In the genomic region with DNA sequence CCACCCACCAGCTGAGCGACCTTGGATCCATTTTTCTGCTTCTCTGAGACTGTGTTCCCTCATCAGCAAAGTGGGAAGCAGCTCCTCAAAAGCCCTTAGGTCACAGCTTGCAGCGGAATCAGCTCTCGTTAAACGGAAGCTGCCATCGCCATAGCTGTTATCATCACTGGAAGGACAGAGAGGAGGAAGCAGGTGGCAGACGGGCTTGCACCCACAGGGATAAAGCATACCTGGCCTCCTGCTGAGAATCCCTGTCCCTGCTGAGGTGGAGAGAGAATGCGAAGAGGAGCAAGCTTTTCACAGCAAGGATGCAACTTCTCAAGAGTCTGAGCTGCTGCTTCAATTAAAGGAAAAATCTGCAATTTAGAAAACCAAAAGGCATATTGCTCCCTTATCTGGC, we compare ENCODE assay signal across 12 cellular contexts.
DNase-seq lines count a peak whose midpoint lies in the region; ATAC-seq and TF ChIP-seq lines count a peak whose summit lies in the region.
"Had no signal": no experiment of that assay in that cellular context is flagged by ENCODE, and none has a peak within 500 bp of the region (broad histone marks: within the 10 kb centered on the region; RNA-seq: fewer than 3 reads in every experiment).

No MANE protein-coding gene starts in this region.

- peak overlapping the region in 3 of 5 experiments; percentile 42 to 70 (median 55) for H3K27ac Mint-ChIP-seq in brain
- peak overlapping the region in 3 of 10 donors; percentile 43 to 52 (median 50) for H3K27ac Mint-ChIP-seq in naive thymus-derived CD8-positive, alpha-beta T cell
- H3K27ac Mint-ChIP-seq: activated naive CD4-positive, alpha-beta T cell treated with anti-CD3 and anti-CD28 coated beads, Interleukin-2, amount 50 U/mL, for 24 hours; CD4-positive, alpha-beta T cell had no signal

- no peak for ATAC-seq in GM21619 (IDR thresholded peaks at IDR 0.05; ENCODE audit: unreplicated experiment)
- no peak for ATAC-seq in naive thymus-derived CD8-positive, alpha-beta T cell
- no peak for ATAC-seq in GM21825 (IDR thresholded peaks at IDR 0.05; ENCODE audit: unreplicated experiment)

- no peak overlapping the region for H3K4me3 Mint-ChIP-seq in brain
- no peak overlapping the region for H3K4me3 Mint-ChIP-seq in naive thymus-derived CD8-positive, alpha-beta T cell
- H3K4me3 Mint-ChIP-seq: activated naive CD4-positive, alpha-beta T cell treated with anti-CD3 and anti-CD28 coated beads, Interleukin-2, amount 50 U/mL, for 24 hours; CD4-positive, alpha-beta T cell had no signal

- POLR2A ChIA-PET in naive thymus-derived CD8-positive, alpha-beta T cell (lab: Charles Lee) = no interaction called here

- no peak for TF ChIP-seq CTCF in brain (conservative IDR thresholded peaks at IDR 0.05)

- peak; percentile 42 for DNase-seq in CD1c-positive myeloid dendritic cell (ENCODE audit: extremely low spot score)
- peak; percentile 75 for DNase-seq in DMS153 (lab: John Stamatoyannopoulos, UW)
- peak; percentile 60 for DNase-seq in NCI-H510A treated with DMSO at 0.1 percent for 48 hours (lab: John Stamatoyannopoulos, UW)
- DNase-seq in naive thymus-derived CD8-positive, alpha-beta T cell = no peak
- DNase-seq: CD4-positive, alpha-beta T cell; cerebellar nuclear complex; foreskin fibroblast; NCI-H1694 had no signal

- H3K36me3 Mint-ChIP-seq in brain = peaks cover 55% of the 10 kb centered on the region
- H3K36me3 Mint-ChIP-seq in naive thymus-derived CD8-positive, alpha-beta T cell = peaks cover 0 to 57% (median 24%) of the 10 kb centered on the region in 3 donors

- H3K9me3 Mint-ChIP-seq in brain = no peaks in the 10 kb centered on the region
- no peaks in the 10 kb centered on the region for H3K9me3 Mint-ChIP-seq in naive thymus-derived CD8-positive, alpha-beta T cell
- H3K9me3 Mint-ChIP-seq: activated naive CD4-positive, alpha-beta T cell treated with anti-CD3 and anti-CD28 coated beads, Interleukin-2, amount 50 U/mL, for 24 hours; CD4-positive, alpha-beta T cell had no signal

- H3K27me3 Mint-ChIP-seq in brain = peaks cover 2% of the 10 kb centered on the region
- H3K27me3 Mint-ChIP-seq in naive thymus-derived CD8-positive, alpha-beta T cell = no peaks in the 10 kb centered on the region
- H3K27me3 Mint-ChIP-seq: activated naive CD4-positive, alpha-beta T cell treated with anti-CD3 and anti-CD28 coated beads, Interleukin-2, amount 50 U/mL, for 24 hours; CD4-positive, alpha-beta T cell had no signal

- H3K4me1 Mint-ChIP-seq in brain = peaks cover 47% of the 10 kb centered on the region
- H3K4me1 Mint-ChIP-seq in naive thymus-derived CD8-positive, alpha-beta T cell = peaks cover 20 to 43% (median 43%) of the 10 kb centered on the region in 4 donors

Comparison
In these comparisons a context has a peak if more than half of its experiments do, and no peak if none do; other contexts are left out.
1. DNase-seq: peak in CD1c-positive myeloid dendritic cell (single experiment), DMS153 (single experiment) and NCI-H510A treated with DMSO at 0.1 percent for 48 hours (single experiment); none in naive thymus-derived CD8-positive, alpha-beta T cell (0 of 10).